Comparison of ENCODE assay signal across 1 cellular context in genomic region chr11:68038718-68039525, GRCh38.
A peak's percentile ranks its signal among the peaks of the same experiment; 100 is the strongest.
TF ChIP-seq lines count a peak whose summit lies in the region.

TCIRG1 (plus strand) TSS chr11:68039025; CDS start chr11:68041272, 2,247 bp downstream.

TF ChIP-seq in HepG2, 621 proteins besides CTCF, POLR2A, EP300 and RAD21 (continued from another document and continues in another):
- TF ChIP-seq ZNF580 (CRISPR knock-in tag; IDR thresholded peaks at IDR 0.05; ENCODE audit: borderline replicate concordance, low read depth) (0 out of 2 replicates have a peak, but pooled peaks have one; percentile 41), STAT6 (CRISPR knock-in tag; IDR thresholded peaks at IDR 0.05; ENCODE audit: borderline replicate concordance) (peak; percentile 82; the same call in 1 of the 2 replicates), GATA4 (IDR thresholded peaks at IDR 0.05; ENCODE audit: borderline replicate concordance, low read depth) (peak; percentile 68; the same call in 1 of the 2 replicates), ZNF609 (CRISPR knock-in tag; IDR thresholded peaks at IDR 0.05; ENCODE audit: borderline replicate concordance) (no peak), KDM5A (IDR thresholded peaks at IDR 0.05; ENCODE audit: borderline replicate concordance, low read length) (peak; percentile 26; the same call in 1 of the 2 replicates), THAP7 (CRISPR knock-in tag; IDR thresholded peaks at IDR 0.05) (no peak), POLR2G (IDR thresholded peaks at IDR 0.05; ENCODE audit: low read depth, low read length) (peak; percentile 94), ZNF776 (CRISPR knock-in tag; IDR thresholded peaks at IDR 0.05) (0 out of 2 replicates have a peak, but pooled peaks have one; percentile 0), PCBP2 (optimal IDR thresholded peaks at IDR 0.05; ENCODE audit: low read depth, low read length, poor library complexity, severe bottlenecking) (no peak), ZNF740 (CRISPR knock-in tag; IDR thresholded peaks at IDR 0.05) (0 out of 2 replicates have a peak, but pooled peaks have one; percentile 43), SNAI1 (CRISPR knock-in tag; IDR thresholded peaks at IDR 0.05; ENCODE audit: borderline replicate concordance) (peak; percentile 12; the same call in 1 of the 2 replicates), KAT7 (CRISPR knock-in tag; IDR thresholded peaks at IDR 0.05; ENCODE audit: borderline replicate concordance) (peak; percentile 28), PTBP1 (IDR thresholded peaks at IDR 0.05; ENCODE audit: low read depth, low read length, poor library complexity, severe bottlenecking) (peak; percentile 35), RARA (CRISPR knock-in tag; IDR thresholded peaks at IDR 0.05) (no peak), ZFY (CRISPR knock-in tag; IDR thresholded peaks at IDR 0.05) (peak; percentile 78), PHF8 (CRISPR knock-in tag; IDR thresholded peaks at IDR 0.05) (peak; percentile 16; the same call in 1 of the 2 replicates), ZFP82 (CRISPR knock-in tag; IDR thresholded peaks at IDR 0.05; ENCODE audit: borderline replicate concordance) (0 out of 2 replicates have a peak, but pooled peaks have one; percentile 43), ZNF235 (CRISPR knock-in tag; IDR thresholded peaks at IDR 0.05; ENCODE audit: borderline replicate concordance) (0 out of 2 replicates have a peak, but pooled peaks have one; percentile 62), E2F1 (CRISPR knock-in tag; IDR thresholded peaks at IDR 0.05) (0 out of 2 replicates have a peak, but pooled peaks have one; percentile 45), NR3C1 (CRISPR knock-in tag; IDR thresholded peaks at IDR 0.05) (no peak), JDP2 (CRISPR knock-in tag; IDR thresholded peaks at IDR 0.05; ENCODE audit: borderline replicate concordance) (no peak), ZNF12 (CRISPR knock-in tag; IDR thresholded peaks at IDR 0.05) (0 out of 2 replicates have a peak, but pooled peaks have one; percentile 8), MLLT10 (CRISPR knock-in tag; IDR thresholded peaks at IDR 0.05) (peak; percentile 16; the same call in 1 of the 2 replicates), RBFOX2 (IDR thresholded peaks at IDR 0.05; ENCODE audit: low read depth, low read length) (peak; percentile 85), HDAC2 (CRISPR knock-in tag; IDR thresholded peaks at IDR 0.05) (peak; percentile 62), SIN3B (IDR thresholded peaks at IDR 0.05; ENCODE audit: low read length) (no peak), ZFP90 (CRISPR knock-in tag; IDR thresholded peaks at IDR 0.05; ENCODE audit: borderline replicate concordance) (0 out of 2 replicates have a peak, but pooled peaks have one; percentile 65), ZMAT3 (CRISPR knock-in tag; conservative IDR thresholded peaks at IDR 0.05) (no peak; the same call in 1 of the 2 replicates), SRF (IDR thresholded peaks at IDR 0.05; ENCODE audit: low read depth, low read length) (0 out of 2 replicates have a peak, but pooled peaks have one; percentile 28), ZFP36L1 (CRISPR knock-in tag; IDR thresholded peaks at IDR 0.05) (no peak), THRA (CRISPR knock-in tag; IDR thresholded peaks at IDR 0.05; ENCODE audit: borderline replicate concordance) (0 out of 2 replicates have a peak, but pooled peaks have one; percentile 42), ZNF275 (CRISPR knock-in tag; IDR thresholded peaks at IDR 0.05; ENCODE audit: borderline replicate concordance) (peak; percentile 17; the same call in 1 of the 2 replicates), ZNF639 (CRISPR knock-in tag; conservative IDR thresholded peaks at IDR 0.05) (no peak; the same call in 1 of the 2 replicates), KAT8 (CRISPR knock-in tag; IDR thresholded peaks at IDR 0.05) (peak; percentile 42; the same call in 1 of the 2 replicates), ZNF557 (CRISPR knock-in tag; IDR thresholded peaks at IDR 0.05) (0 out of 2 replicates have a peak, but pooled peaks have one; percentile 40), SOX6 (IDR thresholded peaks at IDR 0.05) (no peak), SOX6 (CRISPR knock-in tag; IDR thresholded peaks at IDR 0.05) (0 out of 2 replicates have a peak, but pooled peaks have one; percentile 4), ZBTB10 (CRISPR knock-in tag; IDR thresholded peaks at IDR 0.05; ENCODE audit: borderline replicate concordance) (peak; percentile 49; the same call in 1 of the 2 replicates), TFDP1 (CRISPR knock-in tag; IDR thresholded peaks at IDR 0.05; ENCODE audit: borderline replicate concordance) (peak; percentile 68; the same call in 1 of the 2 replicates), NRL (CRISPR knock-in tag; IDR thresholded peaks at IDR 0.05; ENCODE audit: borderline replicate concordance) (0 out of 2 replicates have a peak, but pooled peaks have one; percentile 4), KLF15 (CRISPR knock-in tag; IDR thresholded peaks at IDR 0.05; ENCODE audit: borderline replicate concordance) (no peak)
